13 cellular contexts compared by ENCODE assay signal in the genomic region with DNA sequence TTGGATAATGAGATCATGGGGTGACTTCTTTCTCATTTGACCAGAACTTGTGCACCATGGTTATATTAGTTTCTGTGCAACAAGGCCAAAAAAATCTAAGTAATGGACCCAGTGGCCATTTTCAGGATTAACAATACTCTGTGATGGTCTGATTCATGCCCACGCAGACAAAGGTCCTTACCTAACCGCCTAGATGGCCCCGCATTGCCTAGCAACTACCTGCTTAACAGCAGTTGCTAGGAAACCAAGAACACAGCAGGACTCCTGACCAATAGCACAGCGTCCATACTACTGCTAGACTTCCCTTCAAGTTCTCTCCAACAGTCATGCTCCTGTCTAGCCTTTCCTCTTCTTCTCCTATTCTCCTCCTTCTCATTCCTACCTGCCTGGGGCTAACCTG. TPM values are rescaled to one million over a fixed set of nuclear protein-coding genes. Genes with fewer than 3 reads are reported as not detected.
A peak's percentile ranks its signal among the peaks of the same experiment; 100 is the strongest.
DNase-seq lines count a peak whose midpoint lies in the region; ATAC-seq and TF ChIP-seq lines count a peak whose summit lies in the region.
"Had no signal": no experiment of that assay in that cellular context is flagged by ENCODE, and none has a peak within 500 bp of the region (broad histone marks: within the 10 kb centered on the region; RNA-seq: fewer than 3 reads in every experiment).

No MANE protein-coding gene starts in this region.

- H3K4me1 ChIP-seq in CD4-positive, CD25-positive, alpha-beta regulatory T cell (ENCODE audit: control insufficient read depth, insufficient read depth, low read length, poor library complexity, severe bottlenecking) = peaks cover 9% of the 10 kb centered on the region
- no peaks in the 10 kb centered on the region for H3K4me1 ChIP-seq in Caco-2

- H3K4me3 Mint-ChIP-seq in CD4-positive, CD25-positive, alpha-beta regulatory T cell = peak overlapping the region in 1 of 4 donors; percentile 58
- H3K4me3 Mint-ChIP-seq in Caco-2 (ENCODE audit: unreplicated experiment) = no peak overlapping the region
- H3K4me3 Mint-ChIP-seq in activated CD8-positive, alpha-beta memory T cell treated with anti-CD3 and anti-CD28 coated beads, Interleukin-2, amount 10 ng/mL, durations not matched to agents 7 days and 5 days = no peak overlapping the region
- H3K4me3 Mint-ChIP-seq: activated naive CD4-positive, alpha-beta T cell treated with anti-CD3 and anti-CD28 coated beads, Interleukin-2, amount 50 U/mL, for 24 hours; CD4-positive, alpha-beta T cell had no signal

- H3K27me3 Mint-ChIP-seq in CD4-positive, CD25-positive, alpha-beta regulatory T cell = no peaks in the 10 kb centered on the region
- no peaks in the 10 kb centered on the region for H3K27me3 Mint-ChIP-seq in Caco-2 (ENCODE audit: insufficient read depth, unreplicated experiment)
- H3K27me3 Mint-ChIP-seq in activated CD8-positive, alpha-beta memory T cell treated with anti-CD3 and anti-CD28 coated beads, Interleukin-2, amount 10 ng/mL, durations not matched to agents 7 days and 5 days = no peaks in the 10 kb centered on the region
- H3K27me3 Mint-ChIP-seq: activated naive CD4-positive, alpha-beta T cell treated with anti-CD3 and anti-CD28 coated beads, Interleukin-2, amount 50 U/mL, for 24 hours; CD4-positive, alpha-beta T cell; naive thymus-derived CD8-positive, alpha-beta T cell had no signal

- peak overlapping the region in 2 of 3 donors; percentile 55 to 74 for H3K27ac Mint-ChIP-seq in CD4-positive, CD25-positive, alpha-beta regulatory T cell
- no peak overlapping the region for H3K27ac Mint-ChIP-seq in Caco-2 (ENCODE audit: unreplicated experiment)
- H3K27ac Mint-ChIP-seq in activated CD8-positive, alpha-beta memory T cell treated with anti-CD3 and anti-CD28 coated beads, Interleukin-2, amount 10 ng/mL, durations not matched to agents 7 days and 5 days = no peak overlapping the region
- H3K27ac Mint-ChIP-seq: CD4-positive, alpha-beta T cell had no signal

- TF ChIP-seq CTCF in kidney epithelial cell (IDR thresholded peaks at IDR 0.05; ENCODE audit: insufficient read depth, low read length, poor library complexity, severe bottlenecking) (no peak), Caco-2 (IDR thresholded peaks at IDR 0.05; ENCODE audit: insufficient read depth in 1 of 2, low read depth in 1 of 2, low read length in 1 of 2, severe bottlenecking in 1 of 2, unreplicated experiment in 1 of 2) (no peak)

- no peak for DNase-seq in CD4-positive, CD25-positive, alpha-beta regulatory T cell
- DNase-seq in NCI-H1092 treated with DMSO at 0.1 percent for 48 hours (lab: John Stamatoyannopoulos, UW) = peak; percentile 75
- DNase-seq in amniotic stem cell (lab: John Stamatoyannopoulos, UW) = peak; percentile 27
- DNase-seq in kidney epithelial cell (ENCODE audit: low read depth) = peak; percentile 83
- no peak for DNase-seq in Caco-2
- no peak for DNase-seq in activated CD8-positive, alpha-beta memory T cell treated with anti-CD3 and anti-CD28 coated beads, Interleukin-2, amount 10 ng/mL, durations not matched to agents 7 days and 5 days
- no peak for DNase-seq in NCI-H446 (lab: John Stamatoyannopoulos, UW)
- DNase-seq in DMS114 treated with DMSO at 0.1 percent for 48 hours (lab: John Stamatoyannopoulos, UW; ENCODE audit: unreplicated experiment) = no peak
- DNase-seq: CD4-positive, alpha-beta T cell; foreskin melanocyte; naive thymus-derived CD8-positive, alpha-beta T cell; NK-92 treated with Interleukin-12 subunit alpha and Interleukin-12 subunit beta, amount 100 ng/mL, for 24 hours had no signal

- H3K9me3 ChIP-seq in CD4-positive, CD25-positive, alpha-beta regulatory T cell (ENCODE audit: control insufficient read depth in 2 of 2, low read length in 2 of 2) = no peaks in the 10 kb centered on the region
- H3K9me3 ChIP-seq in Caco-2 = no peaks in the 10 kb centered on the region

- intact Hi-C loops in Caco-2 (cut with micrococcal nuclease; ENCODE audit: unreplicated experiment) = no loop called here

- peaks cover 0 to 3% (median 0%) of the 10 kb centered on the region in 7 donors for H3K9me3 Mint-ChIP-seq in CD4-positive, CD25-positive, alpha-beta regulatory T cell
- no peaks in the 10 kb centered on the region for H3K9me3 Mint-ChIP-seq in Caco-2 (ENCODE audit: unreplicated experiment)
- H3K9me3 Mint-ChIP-seq in activated CD8-positive, alpha-beta memory T cell treated with anti-CD3 and anti-CD28 coated beads, Interleukin-2, amount 10 ng/mL, durations not matched to agents 7 days and 5 days (ENCODE audit: low read depth) = no peaks in the 10 kb centered on the region
- H3K9me3 Mint-ChIP-seq: activated naive CD4-positive, alpha-beta T cell treated with anti-CD3 and anti-CD28 coated beads, Interleukin-2, amount 50 U/mL, for 24 hours had no signal

- CTCF ChIA-PET in Caco-2 (lab: Charles Lee) = no interaction called here
- CTCF ChIA-PET in activated CD8-positive, alpha-beta memory T cell treated with anti-CD3 and anti-CD28 coated beads, Interleukin-2, amount 10 ng/mL, durations not matched to agents 7 days and 5 days (lab: Charles Lee) = no interaction called here

- peaks cover 7 to 22% (median 18%) of the 10 kb centered on the region in 4 donors for H3K4me1 Mint-ChIP-seq in CD4-positive, CD25-positive, alpha-beta regulatory T cell
- no peaks in the 10 kb centered on the region for H3K4me1 Mint-ChIP-seq in Caco-2 (ENCODE audit: low read depth, unreplicated experiment)
- peaks cover 27% of the 10 kb centered on the region for H3K4me1 Mint-ChIP-seq in activated CD8-positive, alpha-beta memory T cell treated with anti-CD3 and anti-CD28 coated beads, Interleukin-2, amount 10 ng/mL, durations not matched to agents 7 days and 5 days

- no peak overlapping the region for H3K27ac ChIP-seq in CD4-positive, CD25-positive, alpha-beta regulatory T cell (ENCODE audit: insufficient read depth, low read length, poor library complexity, severe bottlenecking)

- ATAC-seq in CD4-positive, CD25-positive, alpha-beta regulatory T cell (ENCODE audit: low read depth in 2 of 2) = no peak
- ATAC-seq in activated CD8-positive, alpha-beta memory T cell treated with anti-CD3 and anti-CD28 coated beads, Interleukin-2, amount 10 ng/mL, durations not matched to agents 7 days and 5 days = no peak
- ATAC-seq: naive thymus-derived CD8-positive, alpha-beta T cell had no signal

- POLR2A ChIA-PET in Caco-2 (lab: Charles Lee) = no interaction called here

- BruUV-seq in Caco-2 (replicated peaks; lab: Mats Ljungman, UMichigan) = no TSS peak

- H3K4me3 ChIP-seq in CD4-positive, CD25-positive, alpha-beta regulatory T cell (ENCODE audit: low read depth, low read length) = no peak overlapping the region
- H3K4me3 ChIP-seq in kidney epithelial cell (ENCODE audit: low read depth, low read length) (no peak overlapping the region), Caco-2 (ENCODE audit: low read depth, low read length) (no peak overlapping the region)

- peaks cover 41% of the 10 kb centered on the region for H3K36me3 Mint-ChIP-seq in CD4-positive, CD25-positive, alpha-beta regulatory T cell
- no peaks in the 10 kb centered on the region for H3K36me3 Mint-ChIP-seq in Caco-2 (ENCODE audit: insufficient read depth, unreplicated experiment)
- H3K36me3 Mint-ChIP-seq in activated CD8-positive, alpha-beta memory T cell treated with anti-CD3 and anti-CD28 coated beads, Interleukin-2, amount 10 ng/mL, durations not matched to agents 7 days and 5 days = peaks cover 26% of the 10 kb centered on the region

- peaks cover 28% of the 10 kb centered on the region for H3K36me3 ChIP-seq in CD4-positive, CD25-positive, alpha-beta regulatory T cell (ENCODE audit: control insufficient read depth, insufficient read depth, low read length)
- H3K36me3 ChIP-seq in kidney epithelial cell (ENCODE audit: control insufficient read depth, insufficient read depth, low read length) = no peaks in the 10 kb centered on the region
- no peaks in the 10 kb centered on the region for H3K36me3 ChIP-seq in Caco-2 (ENCODE audit: control insufficient read depth, insufficient read depth, low read length)

- no peaks in the 10 kb centered on the region for H3K27me3 ChIP-seq in CD4-positive, CD25-positive, alpha-beta regulatory T cell (ENCODE audit: control insufficient read depth, insufficient read depth, low read length)
- no peaks in the 10 kb centered on the region for H3K27me3 ChIP-seq in kidney epithelial cell (ENCODE audit: control insufficient read depth, insufficient read depth, low read length)
- no peaks in the 10 kb centered on the region for H3K27me3 ChIP-seq in Caco-2 (replicated peaks; ENCODE audit: control insufficient read depth, insufficient read depth, low read length)

RNA-seq across cellular contexts. Expression of a gene that starts 22.5 kb away (rescaled TPM):
- 16.5 TPM for total RNA-seq in CD4-positive, CD25-positive, alpha-beta regulatory T cell
- polyA plus RNA-seq in CD4-positive, CD25-positive, alpha-beta regulatory T cell = 10 to 100 TPM in 3 of 4 donors, 1 to 10 TPM in 1; 9.8 to 19.6 (median 12.7) TPM
- total RNA-seq in kidney epithelial cell (23.7 and 25.1 TPM in 2 replicates), Caco-2 (2022) (11.7 and 13.9 TPM in 2 replicates)
- total RNA-seq in activated CD8-positive, alpha-beta memory T cell treated with anti-CD3 and anti-CD28 coated beads, Interleukin-2, amount 10 ng/mL, durations not matched to agents 7 days and 5 days = 10 to 100 TPM; 30.8 to 36.4 TPM

RNA-seq across cellular contexts. Expression of a gene that starts 22.9 kb away (rescaled TPM):
- 70.0 TPM for total RNA-seq in CD4-positive, CD25-positive, alpha-beta regulatory T cell
- 10 to 100 TPM; 73.2 to 95.0 (median 78.7) TPM for polyA plus RNA-seq in CD4-positive, CD25-positive, alpha-beta regulatory T cell
- total RNA-seq in kidney epithelial cell (45.9 and 65.6 TPM in 2 replicates), Caco-2 (2022) (34.1 and 34.9 TPM in 2 replicates)
- 10 to 100 TPM; 52.5 to 79.0 TPM for total RNA-seq in activated CD8-positive, alpha-beta memory T cell treated with anti-CD3 and anti-CD28 coated beads, Interleukin-2, amount 10 ng/mL, durations not matched to agents 7 days and 5 days

RNA-seq across cellular contexts. Expression of a gene that starts 40.1 kb away (rescaled TPM):
- total RNA-seq in CD4-positive, CD25-positive, alpha-beta regulatory T cell = 8.7 TPM
- 1 to 10 TPM in 1 of 4 donors, under 1 TPM in 3; 0.60 to 1.1 (median 0.76) TPM for polyA plus RNA-seq in CD4-positive, CD25-positive, alpha-beta regulatory T cell
- total RNA-seq in kidney epithelial cell (16.4 and 17.2 TPM in 2 replicates), Caco-2 (2022) (15.5 and 17.1 TPM in 2 replicates)
- total RNA-seq in activated CD8-positive, alpha-beta memory T cell treated with anti-CD3 and anti-CD28 coated beads, Interleukin-2, amount 10 ng/mL, durations not matched to agents 7 days and 5 days = 10 to 100 TPM; 21.9 to 29.4 TPM

Comparison
In these comparisons a context has a peak if more than half of its experiments do, and no peak if none do; other contexts are left out.
1. DNase-seq: peak in NCI-H1092 treated with DMSO at 0.1 percent for 48 hours (single experiment), amniotic stem cell (single experiment) and kidney epithelial cell (single experiment); none in CD4-positive, CD25-positive, alpha-beta regulatory T cell (0 of 3), Caco-2 (0 of 2), activated CD8-positive, alpha-beta memory T cell treated with anti-CD3 and anti-CD28 coated beads, Interleukin-2, amount 10 ng/mL, durations not matched to agents 7 days and 5 days (single experiment), NCI-H446 (0 of 2) and DMS114 treated with DMSO at 0.1 percent for 48 hours (single experiment).
2. H3K27ac Mint-ChIP-seq: peak in CD4-positive, CD25-positive, alpha-beta regulatory T cell (2 of 3); none in Caco-2 (single experiment) and activated CD8-positive, alpha-beta memory T cell treated with anti-CD3 and anti-CD28 coated beads, Interleukin-2, amount 10 ng/mL, durations not matched to agents 7 days and 5 days (single experiment).